In the genomic region with DNA sequence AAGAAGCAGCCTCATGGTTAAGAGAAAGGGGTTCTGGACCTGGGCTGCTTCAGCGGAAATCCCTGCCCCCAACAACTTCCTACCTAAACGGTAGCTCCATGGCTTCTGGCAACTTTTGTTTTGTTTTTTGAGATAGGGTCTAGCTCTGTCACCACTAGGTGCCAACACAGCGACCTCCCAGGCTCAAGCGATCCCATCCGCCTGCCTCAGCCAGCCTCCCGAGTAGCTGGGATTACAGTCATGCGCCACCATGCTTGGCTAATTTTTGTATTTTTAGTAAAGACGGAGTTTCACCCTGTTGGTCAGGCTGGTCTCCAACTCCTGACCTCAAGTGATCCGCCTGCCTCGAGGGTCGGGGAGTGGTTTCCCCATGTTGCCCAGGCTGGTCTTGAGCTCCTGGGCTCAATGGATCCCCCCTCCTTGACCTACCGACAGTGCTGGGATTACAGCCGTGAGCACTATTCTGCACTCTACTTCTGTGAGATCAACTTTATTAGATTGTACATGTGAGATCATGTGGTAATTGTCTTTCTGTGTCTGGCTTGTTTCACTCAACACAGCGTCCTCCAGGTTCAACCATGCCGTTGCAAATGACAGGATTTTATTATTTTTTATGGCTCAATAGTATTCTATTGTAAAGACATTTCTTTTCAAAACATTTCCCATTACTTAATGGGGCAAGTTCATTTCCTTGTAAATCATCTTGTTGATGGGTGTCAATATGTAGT, we compare ENCODE assay signal across 8 cellular contexts. TPM values are rescaled to one million over a fixed set of nuclear protein-coding genes. Genes with fewer than 3 reads are reported as not detected.
DNase-seq lines count a peak whose midpoint lies in the region; ATAC-seq lines count a peak whose summit lies in the region.

No MANE protein-coding gene starts in this region.

- H3K4me3 ChIP-seq in CD8-positive, alpha-beta memory T cell (ENCODE audit: low read length), result peak overlapping the region; percentile 72
- no peak overlapping the region for H3K4me3 ChIP-seq in SJCRH30

- peaks cover 31 to 47% (median 46%) of the 10 kb centered on the region in 3 donors for H3K4me1 Mint-ChIP-seq in CD8-positive, alpha-beta memory T cell
- peaks cover 26% of the 10 kb centered on the region for H3K4me1 Mint-ChIP-seq in activated T-cell treated with anti-CD3 and anti-CD28 coated beads, Interleukin-2, amount 50 U/mL, for 4 hours (ENCODE audit: low read depth)

- H3K36me3 Mint-ChIP-seq in CD8-positive, alpha-beta memory T cell, result peaks cover 0 to 17% (median 0%) of the 10 kb centered on the region in 3 donors
- H3K36me3 Mint-ChIP-seq in activated T-cell treated with anti-CD3 and anti-CD28 coated beads, Interleukin-2, amount 50 U/mL, for 4 hours (ENCODE audit: insufficient read depth), result peaks cover 8% of the 10 kb centered on the region

- in situ Hi-C loops in G401 (cut with HindIII; ENCODE audit: low sequenced_read_pairs), result no loop called here

- H3K4me1 ChIP-seq in CD8-positive, alpha-beta memory T cell (ENCODE audit: insufficient read depth, low read length), result peaks cover 12% of the 10 kb centered on the region
- peaks cover 4% of the 10 kb centered on the region; the same call in 1 of the 2 replicates for H3K4me1 ChIP-seq in SJCRH30

- CTCF ChIA-PET in CD8-positive, alpha-beta memory T cell (lab: Charles Lee), result no interaction called here

- H3K36me3 ChIP-seq in CD8-positive, alpha-beta memory T cell (ENCODE audit: insufficient read depth, low read length), result no peaks in the 10 kb centered on the region
- peaks cover 11% of the 10 kb centered on the region for H3K36me3 ChIP-seq in SJCRH30

- peak overlapping the region; percentile 94 to 100 (median 97) for H3K4me3 Mint-ChIP-seq in CD8-positive, alpha-beta memory T cell
- peak overlapping the region; percentile 29 for H3K4me3 Mint-ChIP-seq in activated T-cell treated with anti-CD3 and anti-CD28 coated beads, Interleukin-2, amount 50 U/mL, for 4 hours

- H3K9me3 Mint-ChIP-seq in CD8-positive, alpha-beta memory T cell, result no peaks in the 10 kb centered on the region
- H3K9me3 Mint-ChIP-seq in activated T-cell treated with anti-CD3 and anti-CD28 coated beads, Interleukin-2, amount 50 U/mL, for 4 hours, result no peaks in the 10 kb centered on the region

- DNase-seq in CD8-positive, alpha-beta memory T cell, result no peak
- DNase-seq in activated T-cell treated with anti-CD3 and anti-CD28 coated beads, Interleukin-2, amount 50 U/mL, for 4 hours, result peak; percentile 7
- DNase-seq in hepatic stellate cell (ENCODE audit: low spot score) (peak; percentile 10), SJCRH30 (no peak), G401 (ENCODE audit: low spot score) (no peak)
- peak; percentile 16 for DNase-seq in stimulated activated CD4-positive, alpha-beta T cell treated with anti-CD3 and anti-CD28 coated beads, Interleukin-1b, Interleukin-23, amount 100 ng/mL, for 48 hours
- DNase-seq in activated effector memory CD4-positive, alpha-beta T cell treated with anti-CD3 and anti-CD28 coated beads, Interleukin-2, amount 50 U/mL, for 16 hours, result no peak

- no peaks in the 10 kb centered on the region for H3K9me3 ChIP-seq in CD8-positive, alpha-beta memory T cell (ENCODE audit: low read length)
- 0 out of 2 replicates have a peak, but pooled peaks cover 4% of the 10 kb centered on the region for H3K9me3 ChIP-seq in SJCRH30 (replicated peaks)

- H3K27me3 ChIP-seq in CD8-positive, alpha-beta memory T cell (ENCODE audit: insufficient read depth, low read length, poor library complexity, severe bottlenecking), result no peaks in the 10 kb centered on the region
- H3K27me3 ChIP-seq in SJCRH30, result no peaks in the 10 kb centered on the region

- H3K27me3 Mint-ChIP-seq in CD8-positive, alpha-beta memory T cell, result no peaks in the 10 kb centered on the region
- peaks cover 3% of the 10 kb centered on the region for H3K27me3 Mint-ChIP-seq in activated T-cell treated with anti-CD3 and anti-CD28 coated beads, Interleukin-2, amount 50 U/mL, for 4 hours (ENCODE audit: low read depth)

- no peak overlapping the region for H3K27ac ChIP-seq in CD8-positive, alpha-beta memory T cell (ENCODE audit: low read depth, low read length)
- no peak overlapping the region for H3K27ac ChIP-seq in SJCRH30

- ATAC-seq in HG02759 (IDR thresholded peaks at IDR 0.05; ENCODE audit: unreplicated experiment), result peak; percentile 35
- ATAC-seq in activated T-cell treated with anti-CD3 and anti-CD28 coated beads, Interleukin-2, amount 50 U/mL, for 4 hours, result peak in 1 of 2 donors; percentile 5

- POLR2A ChIA-PET in CD8-positive, alpha-beta memory T cell (lab: Charles Lee), result no interaction called here

- peak overlapping the region in 6 of 8 donors; percentile 12 to 99 (median 90) for H3K27ac Mint-ChIP-seq in CD8-positive, alpha-beta memory T cell

RNA-seq across cellular contexts. Expression of gene OBI1, which starts 1.3 kb away (rescaled TPM):
- 10 to 100 TPM; 20.6 to 20.9 TPM for total RNA-seq in CD8-positive, alpha-beta memory T cell
- polyA plus RNA-seq in CD8-positive, alpha-beta memory T cell, result 12.6 TPM
- total RNA-seq in activated T-cell treated with anti-CD3 and anti-CD28 coated beads, Interleukin-2, amount 50 U/mL, for 4 hours, result 10 to 100 TPM; 15.3 to 17.1 (median 15.6) TPM
- 66.8 and 73.3 TPM in 2 replicates for total RNA-seq in SJCRH30 (2014; rRNA removed; shearing (Covaris generic))
- total RNA-seq in G401 (2014; rRNA removed; shearing (Covaris generic)), result 9.2 and 10.7 TPM in 2 replicates

RNA-seq across cellular contexts. Expression of gene POU4F1, which starts 56.9 kb away (rescaled TPM):
- under 1 TPM; 0.07 to 0.09 TPM for total RNA-seq in CD8-positive, alpha-beta memory T cell
- not detected for polyA plus RNA-seq in CD8-positive, alpha-beta memory T cell
- total RNA-seq in activated T-cell treated with anti-CD3 and anti-CD28 coated beads, Interleukin-2, amount 50 U/mL, for 4 hours, result under 1 TPM in 2 of 3 donors, not detected in 1; 0.08 to 0.11 TPM
- total RNA-seq in SJCRH30 (2014; rRNA removed; shearing (Covaris generic)), result 77.8 and 97.0 TPM in 2 replicates
- total RNA-seq in G401 (2014; rRNA removed; shearing (Covaris generic)), result not detected in 2 replicates

Comparison
In these comparisons a context has a peak if more than half of its experiments do, and no peak if none do; other contexts are left out.
1. DNase-seq: peak in activated T-cell treated with anti-CD3 and anti-CD28 coated beads, Interleukin-2, amount 50 U/mL, for 4 hours (single experiment), hepatic stellate cell (single experiment) and stimulated activated CD4-positive, alpha-beta T cell treated with anti-CD3 and anti-CD28 coated beads, Interleukin-1b, Interleukin-23, amount 100 ng/mL, for 48 hours (single experiment); none in CD8-positive, alpha-beta memory T cell (0 of 5), activated effector memory CD4-positive, alpha-beta T cell treated with anti-CD3 and anti-CD28 coated beads, Interleukin-2, amount 50 U/mL, for 16 hours (single experiment), SJCRH30 (0 of 2) and G401 (single experiment).
2. RNA of gene POU4F1, which starts 56.9 kb away (total RNA-seq): 77.8 to 97.0 TPM in SJCRH30; 0.07 to 0.09 TPM in CD8-positive, alpha-beta memory T cell, 0.08 to 0.11 TPM in activated T-cell treated with anti-CD3 and anti-CD28 coated beads, Interleukin-2, amount 50 U/mL, for 4 hours and not detected in G401; every median in the first group is over 10 times any median in the second.